ENCODE assay signal across 8 cellular contexts in the genomic region with DNA sequence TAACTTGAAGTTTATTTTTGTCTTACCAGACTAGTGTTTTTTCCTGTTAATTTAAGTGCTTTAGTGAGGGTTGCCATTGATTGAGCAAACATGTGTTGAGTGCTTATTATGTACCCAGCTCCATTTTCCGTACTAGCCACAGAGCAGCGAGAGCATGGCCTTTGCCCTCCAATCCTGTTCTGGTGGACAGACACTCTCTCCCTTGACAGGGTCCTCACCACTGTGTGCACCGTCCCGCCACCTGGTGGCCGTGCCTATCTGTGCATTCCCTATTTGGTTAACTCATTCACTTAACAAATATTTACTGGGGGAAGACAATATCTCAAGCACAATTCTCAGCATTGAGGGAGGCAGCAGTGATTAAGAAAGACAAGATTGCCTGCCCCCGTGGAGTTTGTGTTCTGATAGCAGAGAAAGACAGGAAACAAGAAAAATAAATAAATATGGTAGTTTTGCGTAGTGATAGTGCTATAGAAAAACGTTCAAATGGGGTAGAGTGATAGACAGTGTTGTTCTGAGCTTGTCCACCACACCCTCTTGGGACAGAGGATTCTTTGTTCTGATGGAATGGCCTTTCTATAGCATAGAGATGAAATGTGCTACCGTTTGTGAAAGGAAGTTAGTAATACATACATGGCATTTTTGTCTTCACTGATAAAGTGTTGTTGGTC. TPM values are rescaled to one million over a fixed set of nuclear protein-coding genes. Genes with fewer than 3 reads are reported as not detected.
DNase-seq lines count a peak whose midpoint lies in the region; ATAC-seq, FAIRE-seq and TF ChIP-seq lines count a peak whose summit lies in the region.

No MANE protein-coding gene starts in this region.

- H4K20me1 ChIP-seq in astrocyte (ENCODE audit: insufficient read depth, low read length) = no peaks in the 10 kb centered on the region

- peaks cover 35% of the 10 kb centered on the region for H3K4me1 ChIP-seq in astrocyte (ENCODE audit: insufficient read depth, low read length)

- H3K4me3 ChIP-seq in GM12865 (ENCODE audit: low read depth, low read length) (no peak overlapping the region), astrocyte (ENCODE audit: insufficient read depth, low read depth, low read length) (no peak overlapping the region)

- no peaks in the 10 kb centered on the region for H3K9me3 ChIP-seq in astrocyte (ENCODE audit: insufficient read depth, low read depth, low read length)

- peak overlapping the region; percentile 36 for H3K27ac Mint-ChIP-seq in astrocyte (ENCODE audit: unreplicated experiment)

- no peak overlapping the region for H3K4me3 Mint-ChIP-seq in astrocyte (ENCODE audit: unreplicated experiment)

- TF ChIP-seq CTCF in 22Rv1 (IDR thresholded peaks at IDR 0.05) (peak; percentile 87), GM12865 (IDR thresholded peaks at IDR 0.05; ENCODE audit: insufficient read depth, low read depth, low read length, missing control alignments) (peak; percentile 88), astrocyte (IDR thresholded peaks at IDR 0.05; ENCODE audit: insufficient read depth, low read depth, low read length) (peak; percentile 75)

- H3K27ac ChIP-seq in 22Rv1 (no peak overlapping the region), astrocyte (ENCODE audit: low read depth, low read length) (peak overlapping the region; percentile 90)

- no peaks in the 10 kb centered on the region for H3K27me3 Mint-ChIP-seq in astrocyte (ENCODE audit: low read depth, unreplicated experiment)

- peak overlapping the region; percentile 58 for H3K4me2 ChIP-seq in astrocyte (ENCODE audit: low read length)

- no peak for FAIRE-seq in astrocyte (lab: Jason Lieb, UNC)

- H2AFZ ChIP-seq in astrocyte (ENCODE audit: low read depth, low read length) = no peak overlapping the region

- H3K27me3 ChIP-seq in astrocyte (ENCODE audit: insufficient read depth, low read length) = no peaks in the 10 kb centered on the region

- peak overlapping the region; percentile 50 for H3K9ac ChIP-seq in astrocyte (ENCODE audit: low read length)

- no peaks in the 10 kb centered on the region for H3K36me3 Mint-ChIP-seq in astrocyte (ENCODE audit: low read depth, unreplicated experiment)

- no peaks in the 10 kb centered on the region for H3K9me3 Mint-ChIP-seq in astrocyte (ENCODE audit: unreplicated experiment)

- peak; percentile 74 for ATAC-seq in HG03139 (IDR thresholded peaks at IDR 0.05; ENCODE audit: unreplicated experiment)

- H3K79me2 ChIP-seq in astrocyte (ENCODE audit: insufficient read depth, low read length) = peaks cover 81% of the 10 kb centered on the region

- DNase-seq in GM12865 (ENCODE audit: low read depth) (peak; percentile 64), SHP77 (lab: John Stamatoyannopoulos, UW) (peak; percentile 18 to 29), astrocyte (ENCODE audit: low read depth) (peak; percentile 41), islet precursor cell (peak; percentile 92), DMS114 treated with DMSO at 0.1 percent for 48 hours (lab: John Stamatoyannopoulos, UW; ENCODE audit: unreplicated experiment) (no peak)
- DNase-seq in stimulated activated CD4-positive, alpha-beta T cell treated with anti-CD3 and anti-CD28 coated beads, TNF-alpha, amount 100 ng/mL, for 4 hours (ENCODE audit: low read depth in 3 of 3) = peak in 2 of 3 experiments; percentile 9 to 15

- H3K36me3 ChIP-seq in astrocyte (ENCODE audit: insufficient read depth, low read length) = no peaks in the 10 kb centered on the region

- peaks cover 36% of the 10 kb centered on the region for H3K4me1 Mint-ChIP-seq in astrocyte (ENCODE audit: low read depth, unreplicated experiment)

RNA-seq across cellular contexts. Expression of a gene that starts 13.0 kb away (rescaled TPM):
- total RNA-seq in astrocyte = 23.0 and 41.7 TPM in 2 replicates
